Comparison of ENCODE assay signal across 19 cellular contexts in the genomic region with DNA sequence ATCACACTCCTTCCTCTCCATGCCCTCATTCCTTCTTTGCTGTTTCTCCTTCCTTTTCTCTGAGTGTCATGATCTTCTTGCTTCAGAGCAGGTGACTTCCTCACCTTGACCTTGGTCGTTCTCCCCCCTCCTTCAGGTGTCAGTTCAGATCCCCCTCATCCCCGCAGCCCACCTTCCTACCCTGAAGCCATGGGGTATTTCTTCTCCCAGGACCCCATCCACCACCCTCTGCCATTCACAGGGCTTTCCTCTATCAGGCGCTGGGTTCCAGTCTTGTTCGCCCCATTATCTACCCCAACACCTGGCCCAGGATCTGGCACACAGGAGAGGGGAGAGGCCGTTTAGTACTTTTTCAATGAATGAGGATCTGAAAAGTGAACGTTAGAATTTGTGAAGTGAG.
"Had no signal": no experiment of that assay in that cellular context is flagged by ENCODE, and none has a peak within 500 bp of the region (broad histone marks: within the 10 kb centered on the region; RNA-seq: fewer than 3 reads in every experiment).

No MANE protein-coding gene starts in this region.

- H3K4me1 Mint-ChIP-seq: activated CD4-positive, alpha-beta memory T cell treated with anti-CD3 and anti-CD28 coated beads, Interleukin-2, amount 10 ng/mL, durations not matched to agents 7 days and 5 days; activated naive CD8-positive, alpha-beta T cell treated with anti-CD3 and anti-CD28 coated beads for 36 hours; activated T-helper 17 cell treated with anti-CD3 and anti-CD28 coated beads, Interleukin-2, amount 50 U/mL, for 72 hours; IgD-negative memory B cell; T-cell had no signal

- H3K27me3 Mint-ChIP-seq: activated CD4-positive, alpha-beta memory T cell treated with anti-CD3 and anti-CD28 coated beads, Interleukin-2, amount 10 ng/mL, durations not matched to agents 7 days and 5 days had no signal

- H3K36me3 Mint-ChIP-seq: activated naive CD8-positive, alpha-beta T cell treated with anti-CD3 and anti-CD28 coated beads for 36 hours; T-cell had no signal

- ATAC-seq: T-cell had no signal

- H3K4me3 Mint-ChIP-seq: activated CD4-positive, alpha-beta memory T cell treated with anti-CD3 and anti-CD28 coated beads, Interleukin-2, amount 10 ng/mL, durations not matched to agents 7 days and 5 days; activated CD4-positive, alpha-beta T cell treated with anti-CD3 and anti-CD28 coated beads for 36 hours; activated naive CD4-positive, alpha-beta T cell treated with anti-CD3 and anti-CD28 coated beads for 36 hours; activated naive CD8-positive, alpha-beta T cell treated with anti-CD3 and anti-CD28 coated beads for 36 hours; activated T-helper 17 cell treated with anti-CD3 and anti-CD28 coated beads, Interleukin-2, amount 50 U/mL, for 72 hours; IgD-negative memory B cell; T-cell had no signal

- DNase-seq: activated CD4-positive, alpha-beta memory T cell treated with anti-CD3 and anti-CD28 coated beads, Interleukin-2, amount 10 ng/mL, durations not matched to agents 7 days and 5 days; activated CD4-positive, alpha-beta T cell treated with anti-CD3 and anti-CD28 coated beads, Interleukin-2, amount 50 U/mL, for 1 hour; activated gamma-delta T cell; activated T-cell treated with anti-CD3 and anti-CD28 coated beads for 4 hours; central memory CD4-positive, alpha-beta T cell; KG1; NCI-H1092; NCI-H2171; NCI-H2227 treated with DMSO at 0.1 percent for 48 hours; NCI-H446 treated with DMSO at 0.1 percent for 48 hours; NCI-H526; SIG-M5; T-cell; T1000 had no signal

- H3K27ac Mint-ChIP-seq: activated CD4-positive, alpha-beta memory T cell treated with anti-CD3 and anti-CD28 coated beads, Interleukin-2, amount 10 ng/mL, durations not matched to agents 7 days and 5 days; activated CD4-positive, alpha-beta T cell treated with anti-CD3 and anti-CD28 coated beads for 36 hours; activated naive CD4-positive, alpha-beta T cell treated with anti-CD3 and anti-CD28 coated beads for 36 hours; activated naive CD8-positive, alpha-beta T cell treated with anti-CD3 and anti-CD28 coated beads for 36 hours; activated T-helper 17 cell treated with anti-CD3 and anti-CD28 coated beads, Interleukin-2, amount 50 U/mL, for 72 hours; IgD-negative memory B cell; T-cell had no signal

- H3K9me3 Mint-ChIP-seq: activated CD4-positive, alpha-beta memory T cell treated with anti-CD3 and anti-CD28 coated beads, Interleukin-2, amount 10 ng/mL, durations not matched to agents 7 days and 5 days; activated naive CD4-positive, alpha-beta T cell treated with anti-CD3 and anti-CD28 coated beads for 36 hours; activated naive CD8-positive, alpha-beta T cell treated with anti-CD3 and anti-CD28 coated beads for 36 hours; activated T-helper 17 cell treated with anti-CD3 and anti-CD28 coated beads, Interleukin-2, amount 50 U/mL, for 72 hours; IgD-negative memory B cell; T-cell had no signal
